18 cellular contexts compared by ENCODE assay signal in genomic region chr2:164145093-164145987, GRCh38.
DNase-seq lines count a peak whose midpoint lies in the region; ATAC-seq, FAIRE-seq and TF ChIP-seq lines count a peak whose summit lies in the region.
"Had no signal": no experiment of that assay in that cellular context is flagged by ENCODE, and none has a peak within 500 bp of the region (broad histone marks: within the 10 kb centered on the region; RNA-seq: fewer than 3 reads in every experiment).

No MANE protein-coding gene starts in this region.

- dilution Hi-C loops in keratinocyte (cut with MboI; ENCODE audit: extremely low pct_ligation_motif_present, low sequenced_read_pairs): no loop called here

- no peaks in the 10 kb centered on the region for H3K27me3 ChIP-seq in keratinocyte (ENCODE audit: control insufficient read depth, extremely low read depth, insufficient read depth, low read length)
- H3K27me3 ChIP-seq in endodermal cell (ENCODE audit: control insufficient read depth, insufficient read depth, low read length, poor library complexity, severe bottlenecking): no peaks in the 10 kb centered on the region
- no peaks in the 10 kb centered on the region for H3K27me3 ChIP-seq in trophoblast cell (ENCODE audit: insufficient read depth, low read length)
- H3K27me3 ChIP-seq: heart right ventricle had no signal

- H3K14ac ChIP-seq in trophoblast cell (ENCODE audit: low read length): no peak overlapping the region

- no peak overlapping the region for H3K18ac ChIP-seq in trophoblast cell (ENCODE audit: low read length)

- H3K9me3 Mint-ChIP-seq in endodermal cell: no peaks in the 10 kb centered on the region

- no peak overlapping the region for H3K4me3 Mint-ChIP-seq in endodermal cell
- H3K4me3 Mint-ChIP-seq: activated naive CD8-positive, alpha-beta T cell; central memory CD8-positive, alpha-beta T cell had no signal

- H2BK5ac ChIP-seq in trophoblast cell (ENCODE audit: low read depth, low read length, poor library complexity): no peak overlapping the region

- H3K9me3 ChIP-seq in keratinocyte (ENCODE audit: control insufficient read depth, low read depth, low read length): no peaks in the 10 kb centered on the region
- no peaks in the 10 kb centered on the region for H3K9me3 ChIP-seq in endodermal cell (ENCODE audit: control insufficient read depth, low read length)
- peaks cover 2% of the 10 kb centered on the region for H3K9me3 ChIP-seq in trophoblast cell (ENCODE audit: insufficient read depth, low read depth, low read length)
- H3K9me3 ChIP-seq: heart right ventricle, prostate gland had no signal

- H3K4me1 ChIP-seq in keratinocyte (ENCODE audit: control insufficient read depth, extremely low read depth, insufficient read depth, low read length): peaks cover 20% of the 10 kb centered on the region
- H3K4me1 ChIP-seq in endodermal cell (ENCODE audit: control insufficient read depth, insufficient read depth, low read length): no peaks in the 10 kb centered on the region
- no peaks in the 10 kb centered on the region for H3K4me1 ChIP-seq in trophoblast cell (ENCODE audit: control insufficient read depth in 1 of 2, insufficient read depth in 2 of 2, low read length in 2 of 2)
- H3K4me1 ChIP-seq: heart right ventricle, prostate gland had no signal

- no peak overlapping the region for H3K23ac ChIP-seq in trophoblast cell (ENCODE audit: low read length)

- no peak overlapping the region for H4K8ac ChIP-seq in trophoblast cell (ENCODE audit: low read depth, low read length)

- H2BK120ac ChIP-seq in trophoblast cell (ENCODE audit: insufficient read depth, low read length, poor library complexity): no peak overlapping the region

- no peak overlapping the region for H2BK12ac ChIP-seq in trophoblast cell (ENCODE audit: low read length)

- H3K27me3 Mint-ChIP-seq in endodermal cell (ENCODE audit: insufficient read depth): no peaks in the 10 kb centered on the region
- H3K27me3 Mint-ChIP-seq: activated naive CD8-positive, alpha-beta T cell; central memory CD8-positive, alpha-beta T cell had no signal

- H3K79me2 ChIP-seq in keratinocyte (ENCODE audit: control insufficient read depth, insufficient read depth, low read length) (no peaks in the 10 kb centered on the region), trophoblast cell (ENCODE audit: control insufficient read depth, insufficient read depth, low read length, poor library complexity) (no peaks in the 10 kb centered on the region)

- TF ChIP-seq CTCF in astrocyte of the cerebellum (IDR thresholded peaks at IDR 0.05; ENCODE audit: low read depth, low read length, missing control alignments) (no peak), keratinocyte (optimal IDR thresholded peaks at IDR 0.05 in 1 of 3, IDR thresholded peaks at IDR 0.05 in 1 of 3, conservative IDR thresholded peaks at IDR 0.05 in 1 of 3; ENCODE audit: extremely low read depth in 1 of 3, insufficient read depth in 2 of 3, low read length in 3 of 3) (no peak), endodermal cell (conservative IDR thresholded peaks at IDR 0.05) (no peak)

- H3K36me3 ChIP-seq in keratinocyte (ENCODE audit: control insufficient read depth in 2 of 2, extremely low read depth in 1 of 2, insufficient read depth in 2 of 2, low read length in 2 of 2) (no peaks in the 10 kb centered on the region), endodermal cell (ENCODE audit: control insufficient read depth, insufficient read depth, low read length) (no peaks in the 10 kb centered on the region), trophoblast cell (ENCODE audit: control insufficient read depth in 1 of 2, insufficient read depth in 2 of 2, low read length in 2 of 2) (no peaks in the 10 kb centered on the region)
- H3K36me3 ChIP-seq: heart right ventricle, prostate gland had no signal

- H3K9ac ChIP-seq in keratinocyte (ENCODE audit: control insufficient read depth, extremely low read depth, insufficient read depth, low read length): no peak overlapping the region
- no peak overlapping the region for H3K9ac ChIP-seq in endodermal cell (ENCODE audit: extremely low read depth, low read length, poor library complexity, severe bottlenecking)
- no peak overlapping the region for H3K9ac ChIP-seq in trophoblast cell (ENCODE audit: low read length)

- peak overlapping the region; percentile 62 for H3K4me2 ChIP-seq in keratinocyte (ENCODE audit: control insufficient read depth, extremely low read depth, insufficient read depth, low read depth, low read length)
- H3K4me2 ChIP-seq in trophoblast cell (ENCODE audit: low read length): no peak overlapping the region

- 87 to 94% methylated on average over 2 to 3 of the region's 3 CpGs for WGBS in endodermal cell (ENCODE audit: insufficient coverage in 1 of 2, insufficient read length in 1 of 2), 2 experiments
- no CpG with 5 or more reads among the region's 3 CpGs for WGBS in trophoblast cell (ENCODE audit: extremely low coverage, insufficient coverage, insufficient read length)

- H4K12ac ChIP-seq in trophoblast cell (ENCODE audit: low read depth, low read length): no peak overlapping the region

- no peaks in the 10 kb centered on the region for H3K4me1 Mint-ChIP-seq in endodermal cell
- H3K4me1 Mint-ChIP-seq: central memory CD8-positive, alpha-beta T cell had no signal

- ATAC-seq in HG03095 (IDR thresholded peaks at IDR 0.05; ENCODE audit: unreplicated experiment): no peak
- ATAC-seq: heart right ventricle had no signal

- H3K27ac Mint-ChIP-seq in endodermal cell: no peak overlapping the region
- H3K27ac Mint-ChIP-seq: activated naive CD8-positive, alpha-beta T cell had no signal

- in situ Hi-C loops in astrocyte of the cerebellum (cut with HindIII; ENCODE audit: low sequenced_read_pairs): no loop called here

- H2AK5ac ChIP-seq in trophoblast cell (ENCODE audit: low read length): no peak overlapping the region

- H3K4me3 ChIP-seq in astrocyte of the cerebellum (ENCODE audit: low read depth, low read length) (no peak overlapping the region), keratinocyte (ENCODE audit: control insufficient read depth in 2 of 3, extremely low read depth in 1 of 3, insufficient read depth in 2 of 3, low read depth in 1 of 3, low read length in 3 of 3) (peak overlapping the region in 1 of 3 experiments; percentile 35), endodermal cell (ENCODE audit: low read length) (no peak overlapping the region), trophoblast cell (ENCODE audit: low read depth, low read length) (no peak overlapping the region)
- H3K4me3 ChIP-seq: heart right ventricle, prostate gland had no signal

- peak overlapping the region; percentile 31 for H3K27ac ChIP-seq in keratinocyte (ENCODE audit: control insufficient read depth, insufficient read depth, low read length)
- H3K27ac ChIP-seq in endodermal cell (ENCODE audit: low read depth, low read length): no peak overlapping the region
- H3K27ac ChIP-seq in trophoblast cell (ENCODE audit: low read depth, low read length): no peak overlapping the region
- H3K27ac ChIP-seq: heart right ventricle, prostate gland had no signal

- H4K20me1 ChIP-seq in keratinocyte (ENCODE audit: control insufficient read depth, extremely low read depth, insufficient read depth, low read length): no peaks in the 10 kb centered on the region

- FAIRE-seq in keratinocyte (lab: Jason Lieb, UNC): peak; percentile 73
- FAIRE-seq: D721Med, endometrium had no signal

- H2AFZ ChIP-seq in keratinocyte (ENCODE audit: control insufficient read depth, low read length): peak overlapping the region; percentile 71
- no peak overlapping the region for H2AFZ ChIP-seq in trophoblast cell (ENCODE audit: insufficient read depth, low read length, poor library complexity)

- no peaks in the 10 kb centered on the region for H3K9me1 ChIP-seq in keratinocyte (ENCODE audit: control insufficient read depth, extremely low read depth, insufficient read depth, low read length)

- no peak overlapping the region for H4K91ac ChIP-seq in trophoblast cell (ENCODE audit: low read depth, low read length)

- DNase-seq in AG20443 (ENCODE audit: low spot score): peak; percentile 22
- peak; percentile 78 for DNase-seq in HT1080 (ENCODE audit: low read depth)
- DNase-seq in astrocyte of the cerebellum (ENCODE audit: low read depth): peak; percentile 12
- no peak for DNase-seq in keratinocyte (ENCODE audit: low read depth, low spot score)
- DNase-seq in endodermal cell: no peak
- no peak for DNase-seq in NCI-H1092 treated with DMSO at 0.1 percent for 48 hours (lab: John Stamatoyannopoulos, UW)
- DNase-seq in trophoblast cell: no peak
- DNase-seq: activated CD4-positive, alpha-beta T cell treated with anti-CD3 and anti-CD28 coated beads for 4 hours; heart right ventricle; NCI-H1417; SHP77 treated with DMSO at 0.1 percent for 48 hours; T-helper 9 cell had no signal

- no peaks in the 10 kb centered on the region for H3K79me1 ChIP-seq in trophoblast cell (ENCODE audit: low read length)

- no peak overlapping the region for H3K4ac ChIP-seq in trophoblast cell (ENCODE audit: low read depth, low read length)

- no peaks in the 10 kb centered on the region for H3K36me3 Mint-ChIP-seq in endodermal cell (ENCODE audit: low read depth)
- H3K36me3 Mint-ChIP-seq: activated naive CD8-positive, alpha-beta T cell had no signal

Comparison
In these comparisons a context has a peak if more than half of its experiments do, and no peak if none do; other contexts are left out.
1. DNase-seq: peak in AG20443 (single experiment), HT1080 (single experiment) and astrocyte of the cerebellum (single experiment); none in keratinocyte (single experiment), endodermal cell (single experiment), NCI-H1092 treated with DMSO at 0.1 percent for 48 hours (single experiment) and trophoblast cell (0 of 2).